Comparison of ENCODE assay signal across 9 cellular contexts in the genomic region with DNA sequence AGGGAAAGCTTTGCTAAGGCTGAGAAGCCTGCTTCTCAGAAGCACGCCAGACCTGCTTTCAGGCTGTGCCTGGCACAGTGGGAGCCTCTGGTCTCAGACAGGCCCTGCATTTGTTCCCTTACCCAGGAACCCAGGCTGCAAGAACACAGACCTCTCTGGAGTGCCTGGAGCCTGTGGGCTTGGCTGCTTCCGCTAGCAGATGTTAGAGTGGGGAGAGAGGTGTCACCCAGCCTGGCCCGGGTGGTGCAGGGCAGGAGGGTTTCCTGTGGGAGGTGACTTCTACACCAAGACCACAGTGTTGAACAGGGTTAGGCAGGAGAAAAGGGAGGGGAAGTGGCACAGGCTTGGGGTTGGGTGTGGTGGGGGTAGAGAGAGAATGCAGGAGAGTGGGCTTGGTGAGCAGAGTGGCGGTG. TPM values are rescaled to one million over a fixed set of nuclear protein-coding genes. Genes with fewer than 3 reads are reported as not detected.
DNase-seq lines count a peak whose midpoint lies in the region; ATAC-seq and TF ChIP-seq lines count a peak whose summit lies in the region.
"Had no signal": no experiment of that assay in that cellular context is flagged by ENCODE, and none has a peak within 500 bp of the region (broad histone marks: within the 10 kb centered on the region; RNA-seq: fewer than 3 reads in every experiment).

No MANE protein-coding gene starts in this region.

- ATAC-seq in HG03064 (IDR thresholded peaks at IDR 0.05; ENCODE audit: low read depth, unreplicated experiment) (peak; percentile 57), left cardiac atrium (peak; percentile 18 to 76)
- peak; percentile 46 to 66 for ATAC-seq in stimulated activated naive B cell treated with anti-CD40 and anti-IgM and Interleukin-4, amounts not matched to agents 10 μg/mL and 1 μg/mL and 100 μg/mL, for 72 hours (replicated peaks)

- H3K4me1 ChIP-seq in prostate gland (replicated peaks): no peaks in the 10 kb centered on the region

- H3K9me3 ChIP-seq in prostate gland: no peaks in the 10 kb centered on the region

- no peaks in the 10 kb centered on the region for H3K27me3 ChIP-seq in prostate gland (replicated peaks; ENCODE audit: insufficient read depth)

- 59% methylated on average over 4 of the region's 4 CpGs for WGBS in prostate gland

- TF ChIP-seq CTCF in GM20000 (IDR thresholded peaks at IDR 0.05; ENCODE audit: extremely low read depth, missing control alignments) (no peak), prostate gland (IDR thresholded peaks at IDR 0.05) (no peak)

- H3K36me3 Mint-ChIP-seq in stimulated activated naive B cell treated with anti-CD40 and anti-IgM and Interleukin-4, amounts not matched to agents 10 μg/mL and 1 μg/mL and 100 μg/mL, for 72 hours: peaks cover 1 to 7% of the 10 kb centered on the region in 2 donors

- H3K4me3 Mint-ChIP-seq in stimulated activated naive B cell treated with anti-CD40 and anti-IgM and Interleukin-4, amounts not matched to agents 10 μg/mL and 1 μg/mL and 100 μg/mL, for 72 hours: no peak overlapping the region

- peaks cover 26 to 27% of the 10 kb centered on the region in 2 donors for H3K4me1 Mint-ChIP-seq in stimulated activated naive B cell treated with anti-CD40 and anti-IgM and Interleukin-4, amounts not matched to agents 10 μg/mL and 1 μg/mL and 100 μg/mL, for 72 hours

- DNase-seq in activated CD4-positive, alpha-beta T cell treated with anti-CD3 and anti-CD28 coated beads for 4 hours: peak; percentile 29 to 45
- DNase-seq in left cardiac atrium: no peak
- no peak for DNase-seq in stimulated activated naive B cell treated with anti-CD40 and anti-IgM and Interleukin-4, amounts not matched to agents 10 μg/mL and 1 μg/mL and 100 μg/mL, for 72 hours
- DNase-seq in NCI-H2171 treated with DMSO at 0.1 percent for 48 hours (lab: John Stamatoyannopoulos, UW): no peak
- no peak for DNase-seq in GM20000 (ENCODE audit: low spot score)
- DNase-seq in DMS79 (lab: John Stamatoyannopoulos, UW): no peak
- DNase-seq in prostate gland (ENCODE audit: low spot score): no peak

- no peak overlapping the region for H3K27ac Mint-ChIP-seq in stimulated activated naive B cell treated with anti-CD40 and anti-IgM and Interleukin-4, amounts not matched to agents 10 μg/mL and 1 μg/mL and 100 μg/mL, for 72 hours

- intact Hi-C loops in left cardiac atrium (cut with DNase I) (no loop called here), prostate gland (cut with DNase I) (loop anchor here (5.0 kb wide), 1 partner anchor 55 kb away; no protein-coding TSS in a partner anchor)

- H3K9me3 Mint-ChIP-seq in stimulated activated naive B cell treated with anti-CD40 and anti-IgM and Interleukin-4, amounts not matched to agents 10 μg/mL and 1 μg/mL and 100 μg/mL, for 72 hours: peaks cover 6 to 7% of the 10 kb centered on the region in 2 donors

- H3K27ac ChIP-seq in prostate gland: no peak overlapping the region

- H3K4me3 ChIP-seq in prostate gland: no peak overlapping the region

- H3K36me3 ChIP-seq in prostate gland: no peaks in the 10 kb centered on the region

- peaks cover 5 to 8% of the 10 kb centered on the region in 2 donors for H3K27me3 Mint-ChIP-seq in stimulated activated naive B cell treated with anti-CD40 and anti-IgM and Interleukin-4, amounts not matched to agents 10 μg/mL and 1 μg/mL and 100 μg/mL, for 72 hours

- TF ChIP-seq POLR2A in prostate gland (IDR thresholded peaks at IDR 0.05): no peak

RNA-seq across cellular contexts. Expression of a gene that starts 35.8 kb away (rescaled TPM):
- 10 to 100 TPM; 22.9 to 41.9 TPM for total RNA-seq in left cardiac atrium
- total RNA-seq in prostate gland: 100 to 1,000 TPM in 1 of 2 donors, 10 to 100 TPM in 1; 78.5 to 347 TPM

RNA-seq across cellular contexts. Expression of a gene that starts 50.2 kb away (rescaled TPM):
- total RNA-seq in left cardiac atrium (under 1 TPM; 0.18 to 0.34 TPM), prostate gland (1 to 10 TPM in 1 of 2 donors, under 1 TPM in 1; 0.27 to 3.3 TPM)
- total RNA-seq: renal cortical epithelial cell had no signal

RNA-seq across cellular contexts. Expression of a gene that starts 56.2 kb away (rescaled TPM):
- total RNA-seq in left cardiac atrium (1 to 10 TPM; 5.3 to 8.9 TPM), prostate gland (10 to 100 TPM; 22.5 to 26.8 TPM)

Comparison
In these comparisons a context has a peak if more than half of its experiments do, and no peak if none do; other contexts are left out.
1. DNase-seq: peak in activated CD4-positive, alpha-beta T cell treated with anti-CD3 and anti-CD28 coated beads for 4 hours (2 of 2); none in left cardiac atrium (single experiment), stimulated activated naive B cell treated with anti-CD40 and anti-IgM and Interleukin-4, amounts not matched to agents 10 μg/mL and 1 μg/mL and 100 μg/mL, for 72 hours (single experiment), NCI-H2171 treated with DMSO at 0.1 percent for 48 hours (single experiment), GM20000 (single experiment), DMS79 (single experiment) and prostate gland (single experiment).
2. Peak in every context shown above with its lines, with median percentiles within 50 percentile points of each other: ATAC-seq.